8 cellular contexts compared by ENCODE assay signal in genomic region chr2:181457741-181458425, GRCh38. TPM values are rescaled to one million over a fixed set of nuclear protein-coding genes. Genes with fewer than 3 reads are reported as not detected.
A peak's percentile ranks its signal among the peaks of the same experiment; 100 is the strongest.
DNase-seq lines count a peak whose midpoint lies in the region; ATAC-seq, FAIRE-seq and TF ChIP-seq lines count a peak whose summit lies in the region.

No MANE protein-coding gene starts in this region.

- TF ChIP-seq POLR2A in GM19099 (IDR thresholded peaks at IDR 0.05; ENCODE audit: extremely low read depth, insufficient read length, low read depth) (peak; percentile 72), GM12878 (IDR thresholded peaks at IDR 0.05; ENCODE audit: low read depth, low read length) (peak; percentile 83)

- POLR2A ChIA-PET in A673 (lab: Charles Lee; ENCODE audit: low non-redundant PET) (interaction anchor here (0.6 to 0.7 kb wide), 2 partner anchors 209 to 212 kb away, joined by 3 to 6 read pairs; no protein-coding TSS in a partner anchor), GM12878 (lab: Charles Lee) (interaction anchor here (1.0 to 3.2 kb wide), 6 partner anchors 11 to 348 kb away, joined by 3 to 22 read pairs (median 6); no protein-coding TSS in a partner anchor)

- peak overlapping the region; percentile 73 for H3K4me2 ChIP-seq in GM12878 (ENCODE audit: control insufficient read depth, insufficient read depth)

- peak overlapping the region; percentile 82 for H2AFZ ChIP-seq in GM12878 (ENCODE audit: control insufficient read depth, low read depth, low read length)

- BruUV-seq in A673 (replicated peaks; lab: Mats Ljungman, UMichigan) (no TSS peak), GM12878 (replicated peaks; lab: Mats Ljungman, UMichigan) (no TSS peak)

- H3K36me3 ChIP-seq in A673 (ENCODE audit: insufficient read depth, low read length, poor library complexity, severe bottlenecking) (no peaks in the 10 kb centered on the region), GM12878 (ENCODE audit: control insufficient read depth in 2 of 2, insufficient read depth in 2 of 2, low read length in 1 of 2) (no peaks in the 10 kb centered on the region), kidney epithelial cell (ENCODE audit: control insufficient read depth, insufficient read depth, low read length) (no peaks in the 10 kb centered on the region)

- CTCF ChIA-PET in A673 (lab: Charles Lee) (interaction anchor here (0.7 to 1.5 kb wide), 3 partner anchors 8 to 378 kb away, joined by 4 to 9 read pairs (median 4); no protein-coding TSS in a partner anchor), GM12878 (lab: Yijun Ruan, JAX) (interaction anchor here (0.6 to 12.9 kb wide), 22 partner anchors 10 to 360 kb away, joined by 3 to 235 read pairs (median 4); no protein-coding TSS in a partner anchor)

- RAD21 ChIA-PET in GM12878 (lab: Charles Lee; ENCODE audit: unreplicated experiment), result interaction anchor here (0.6 to 13.8 kb wide), 24 partner anchors 10 to 352 kb away, joined by 3 to 340 read pairs (median 4); no protein-coding TSS in a partner anchor

- intact Hi-C loops in A673 (cut with micrococcal nuclease; ENCODE audit: unreplicated experiment) (loop anchor here (2.0 to 10.0 kb wide), 2 partner anchors 257 to 353 kb away; no protein-coding TSS in a partner anchor), GM12878 (cut with micrococcal nuclease; ENCODE audit: unreplicated experiment) (loop anchor here (1.0 to 10.0 kb wide), 7 partner anchors 145 to 447 kb away; no protein-coding TSS in a partner anchor)

- TF ChIP-seq CTCF in A673 (conservative IDR thresholded peaks at IDR 0.05; ENCODE audit: low read depth, low read length), result no peak
- TF ChIP-seq CTCF in GM12878 (IDR thresholded peaks at IDR 0.05 in 2 of 3, conservative IDR thresholded peaks at IDR 0.05 in 1 of 3; ENCODE audit: control insufficient read depth in 2 of 3, extremely low read depth in 1 of 3, insufficient read depth in 1 of 3, low read depth in 3 of 3, low read length in 3 of 3), result no peak
- TF ChIP-seq CTCF in kidney epithelial cell (IDR thresholded peaks at IDR 0.05; ENCODE audit: insufficient read depth, low read length, poor library complexity, severe bottlenecking), result no peak

- H3K9me3 ChIP-seq in A673 (ENCODE audit: low read depth, low read length, poor library complexity, severe bottlenecking) (no peaks in the 10 kb centered on the region), GM12878 (replicated peaks; ENCODE audit: control insufficient read depth, insufficient read depth, low read length) (no peaks in the 10 kb centered on the region)

- peak overlapping the region; percentile 56 for H3K4me3 ChIP-seq in A673 (ENCODE audit: low read depth, low read length, poor library complexity, severe bottlenecking)
- H3K4me3 ChIP-seq in GM12878, result peak overlapping the region; percentile 88
- H3K4me3 ChIP-seq in kidney epithelial cell (ENCODE audit: low read depth, low read length), result peak overlapping the region; percentile 70

- TF ChIP-seq EP300 in GM12878 (IDR thresholded peaks at IDR 0.05; ENCODE audit: borderline replicate concordance in 1 of 2, control insufficient read depth in 1 of 2, low read depth in 2 of 2, low read length in 2 of 2), result no peak

- DNase-seq in A673 (ENCODE audit: low spot score) (peak; percentile 36), T-helper 2 cell (peak; percentile 3 to 36 (median 28)), GM12878 (ENCODE audit: low read depth, low spot score) (no peak), kidney epithelial cell (ENCODE audit: low read depth) (no peak), SHP77 treated with DMSO at 0.1 percent for 48 hours (lab: John Stamatoyannopoulos, UW) (no peak)
- peak; percentile 69 for DNase-seq in stimulated activated CD4-positive, alpha-beta T cell treated with anti-CD3 and anti-CD28 coated beads, Interleukin-4, amount 100 ng/mL, for 24 hours

- in situ Hi-C loops in GM12878 (cut with MboI), result loop anchor here (5.0 kb wide), 3 partner anchors 151 to 351 kb away; no protein-coding TSS in a partner anchor

- ATAC-seq in HG03442 (IDR thresholded peaks at IDR 0.05; ENCODE audit: unreplicated experiment), result peak; percentile 13
- peak; percentile 51 for ATAC-seq in GM12878

- SMC1A ChIA-PET in GM12878 (lab: Charles Lee; ENCODE audit: uncharacterized antibody, unreplicated experiment), result interaction anchor here (0.6 to 13.5 kb wide), 19 partner anchors 9 to 376 kb away, joined by 3 to 313 read pairs (median 4); no protein-coding TSS in a partner anchor

- no peak for FAIRE-seq in GM12878 (lab: Jason Lieb, UNC)

- no peak overlapping the region for H3K27ac ChIP-seq in A673 (ENCODE audit: low read depth, low read length, poor library complexity, severe bottlenecking)
- H3K27ac ChIP-seq in GM12878 (ENCODE audit: control insufficient read depth, insufficient read depth), result peak overlapping the region; percentile 97

- H4K20me1 ChIP-seq in GM12878 (ENCODE audit: control insufficient read depth, insufficient read depth), result no peaks in the 10 kb centered on the region; the same call in 1 of the 2 replicates

- 1% methylated on average over 45 of the region's 45 CpGs for WGBS in GM12878 (ENCODE audit: insufficient coverage, insufficient replicate concordance, low lambda C conversion rate, missing lambda C conversion rate)

- H3K79me2 ChIP-seq in GM12878 (ENCODE audit: control insufficient read depth, insufficient read depth, low read length), result peaks cover 64% of the 10 kb centered on the region

- TF ChIP-seq RAD21 in GM12878 (IDR thresholded peaks at IDR 0.05; ENCODE audit: insufficient read depth, low read depth, low read length), result no peak

- H3K27me3 ChIP-seq in A673 (replicated peaks; ENCODE audit: insufficient read depth, low read depth, low read length, poor library complexity) (peaks cover 7% of the 10 kb centered on the region), GM12878 (replicated peaks in 1 of 2; ENCODE audit: control insufficient read depth in 2 of 2, insufficient read depth in 2 of 2, low read length in 1 of 2) (no peaks in the 10 kb centered on the region), kidney epithelial cell (ENCODE audit: control insufficient read depth, insufficient read depth, low read length) (no peaks in the 10 kb centered on the region)

- H3K4me1 ChIP-seq in A673 (ENCODE audit: insufficient read depth, low read length, poor library complexity, severe bottlenecking) (no peaks in the 10 kb centered on the region), GM12878 (ENCODE audit: control insufficient read depth, insufficient read depth, low read length) (peaks cover 18% of the 10 kb centered on the region)

- H3K9ac ChIP-seq in GM12878 (ENCODE audit: control insufficient read depth, insufficient read depth, low read length), result peak overlapping the region; percentile 84

TF ChIP-seq in GM12878, 131 proteins besides CTCF, POLR2A, EP300 and RAD21 (continues in another document):
- TF ChIP-seq TAF1 (IDR thresholded peaks at IDR 0.05; ENCODE audit: borderline replicate concordance, low read depth, low read length), result peak; percentile 43; the same call in 1 of the 2 replicates
- no peak for TF ChIP-seq JUNB (IDR thresholded peaks at IDR 0.05)
- TF ChIP-seq IKZF1 (conservative IDR thresholded peaks at IDR 0.05), result peak; percentile 14; the same call in 1 of the 2 replicates
- TF ChIP-seq ZNF622 (IDR thresholded peaks at IDR 0.05), result no peak
- TF ChIP-seq, protein P1, sequence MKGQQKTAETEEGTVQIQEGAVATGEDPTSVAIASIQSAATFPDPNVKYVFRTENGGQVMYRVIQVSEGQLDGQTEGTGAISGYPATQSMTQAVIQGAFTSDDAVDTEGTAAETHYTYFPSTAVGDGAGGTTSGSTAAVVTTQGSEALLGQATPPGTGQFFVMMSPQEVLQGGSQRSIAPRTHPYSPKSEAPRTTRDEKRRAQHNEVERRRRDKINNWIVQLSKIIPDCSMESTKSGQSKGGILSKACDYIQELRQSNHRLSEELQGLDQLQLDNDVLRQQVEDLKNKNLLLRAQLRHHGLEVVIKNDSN (IDR thresholded peaks at IDR 0.05; ENCODE audit: borderline replicate concordance, extremely low read length, insufficient read depth, low read depth, low read length), result peak; percentile 41
- peak; percentile 57; the same call in 1 of the 2 replicates for TF ChIP-seq NR2F1 (conservative IDR thresholded peaks at IDR 0.05)
- no peak; the same call in 1 of the 2 replicates for TF ChIP-seq EED (IDR thresholded peaks at IDR 0.05; ENCODE audit: low read depth)
- 0 out of 2 replicates have a peak, but pooled peaks have one; percentile 16 for TF ChIP-seq MTA3 (IDR thresholded peaks at IDR 0.05; ENCODE audit: borderline replicate concordance, low read length)
- peak; percentile 65; the same call in 1 of the 2 replicates for TF ChIP-seq YY1 (IDR thresholded peaks at IDR 0.05; ENCODE audit: low read depth, low read length)
- TF ChIP-seq RELA (IDR thresholded peaks at IDR 0.05; ENCODE audit: borderline replicate concordance, partially characterized antibody), result no peak

RNA-seq across cellular contexts. Expression of gene ITGA4, which starts 0.7 kb away (rescaled TPM):
- total RNA-seq in A673 (2021) (4.6 and 7.0 TPM in 2 replicates), GM12878 (2014; rRNA removed) (76.2 and 83.9 TPM in 2 replicates), GM12878 (2014; rRNA removed; fragmentation: Illumina TruSeq; extraction: Trizol) (79.5 and 84.7 TPM in 2 replicates), GM12878 (2021) (75.0 and 87.9 TPM in 2 replicates), kidney epithelial cell (8.6 and 11.0 TPM in 2 replicates)
- total RNA-seq in GM12878 (2013; cell fraction: nucleolus; rRNA removed), result 729 TPM in 2 replicates
- polyA plus RNA-seq in GM12878 (2011; ENCODE audit: low read depth), result 43.3 TPM
- polyA plus RNA-seq in GM12878 (2011; rRNA removed) (25.0 and 34.6 TPM in 2 replicates), GM12878 (2014; fragmentation: Illumina TruSeq; extraction: Trizol) (55.6 and 72.1 TPM in 2 replicates), GM12878 (2014; fragmentation: Nextera tagmentation; extraction: Ambion mirVana) (10 to 100 TPM; 12.4 to 16.2 TPM), GM12878 (2014; rRNA removed) (36.4 and 46.6 TPM in 2 replicates), GM12878 (2016; fragmentation: Nextera tagmentation; extraction: Ambion mirVana) (10 to 100 TPM; 71.4 to 79.3 TPM)
- 7.1 and 9.2 TPM in 2 replicates for polyA plus RNA-seq in GM12878 (2011; cell fraction: cytosol; rRNA removed)
- polyA plus RNA-seq in GM12878 (2011; cell fraction: nucleus; rRNA removed), result 36.0 and 42.5 TPM in 2 replicates
- polyA plus RNA-seq in GM12878 (2012), result 65.1 and 66.2 TPM in 2 replicates
- polyA minus RNA-seq in GM12878 (2011; rRNA and poly(A)+ RNA removed), result 37.7 and 40.0 TPM in 2 replicates
- polyA minus RNA-seq in GM12878 (2011; cell fraction: cytosol; rRNA and poly(A)+ RNA removed), result 10.8 and 13.6 TPM in 2 replicates
- polyA minus RNA-seq in GM12878 (2011; cell fraction: nucleus; rRNA and poly(A)+ RNA removed), result 99.4 and 174 TPM in 2 replicates

Comparison
In these comparisons a context has a peak if more than half of its experiments do, and no peak if none do; other contexts are left out.
1. DNase-seq: peak in A673 (single experiment), T-helper 2 cell (5 of 5) and stimulated activated CD4-positive, alpha-beta T cell treated with anti-CD3 and anti-CD28 coated beads, Interleukin-4, amount 100 ng/mL, for 24 hours (single experiment); none in GM12878 (single experiment), kidney epithelial cell (single experiment) and SHP77 treated with DMSO at 0.1 percent for 48 hours (single experiment).
2. Peak in every context shown above with its lines, with median percentiles within 50 percentile points of each other: H3K4me3 ChIP-seq.